1 cellular context compared by ENCODE assay signal in genomic region chr16:682493-683395, GRCh38.
TF ChIP-seq lines count a peak whose summit lies in the region.

No MANE protein-coding gene starts in this region.

TF ChIP-seq in H1, 55 proteins besides CTCF, POLR2A, EP300 and RAD21:
- TF ChIP-seq SIN3A (conservative IDR thresholded peaks at IDR 0.05 in 1 of 2, IDR thresholded peaks at IDR 0.05 in 1 of 2; ENCODE audit: low read depth in 1 of 2, low read length in 2 of 2) (no peak), POLR2AphosphoS5 (IDR thresholded peaks at IDR 0.05; ENCODE audit: low read depth, low read length) (0 out of 2 replicates have a peak, but pooled peaks have one; percentile 41)
